In the genomic region with DNA sequence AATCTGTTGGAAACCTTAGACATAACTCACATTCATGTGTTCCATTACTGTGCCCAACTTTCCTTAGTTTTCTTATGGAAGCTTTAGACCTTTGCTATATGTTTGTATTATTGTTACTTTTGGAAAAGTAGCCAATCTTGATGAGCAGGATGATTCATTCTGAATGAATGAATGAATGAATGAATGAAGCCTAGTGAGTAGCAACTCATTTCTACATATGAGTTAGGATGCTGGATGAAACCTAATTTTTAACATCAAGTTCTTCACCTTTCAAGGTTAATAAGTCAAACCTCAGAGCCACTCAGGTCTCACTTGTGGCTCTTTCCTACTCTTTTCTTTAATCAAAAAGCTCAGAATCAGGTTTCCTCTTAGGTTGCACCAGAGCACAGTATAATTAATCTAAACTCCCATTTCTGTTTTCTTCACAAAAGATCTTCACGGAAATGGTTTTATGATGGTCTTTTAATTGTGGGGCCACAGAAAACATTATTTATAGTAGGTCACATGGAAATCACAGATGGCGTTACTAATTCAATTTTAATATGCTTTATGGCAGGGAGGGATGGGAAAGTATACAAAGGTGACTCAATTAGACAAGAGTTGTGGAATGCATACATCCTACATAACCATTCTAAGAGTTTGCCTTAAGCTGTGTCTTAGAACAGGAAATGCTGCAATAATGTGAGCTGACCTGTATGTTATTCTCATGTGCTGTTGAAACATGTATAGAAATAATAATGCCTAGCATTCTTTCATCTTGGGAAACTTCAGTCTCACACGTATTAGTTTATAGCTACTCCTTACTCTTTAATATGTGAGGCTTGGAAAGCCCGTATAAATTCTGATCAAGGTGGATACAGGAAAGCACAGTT, we compare ENCODE assay signal across 19 cellular contexts. TPM values are rescaled to one million over a fixed set of nuclear protein-coding genes. Genes with fewer than 3 reads are reported as not detected.
A peak's percentile ranks its signal among the peaks of the same experiment; 100 is the strongest.
DNase-seq lines count a peak whose midpoint lies in the region; ATAC-seq and TF ChIP-seq lines count a peak whose summit lies in the region.
"Had no signal": no experiment of that assay in that cellular context is flagged by ENCODE, and none has a peak within 500 bp of the region (broad histone marks: within the 10 kb centered on the region; RNA-seq: fewer than 3 reads in every experiment).

No MANE protein-coding gene starts in this region.

- H3K36me3 Mint-ChIP-seq in activated T-cell treated with anti-CD3 and anti-CD28 coated beads, Interleukin-2, amount 50 U/mL, for 24 hours (ENCODE audit: low read depth) = peaks cover 3% of the 10 kb centered on the region
- H3K36me3 Mint-ChIP-seq: natural killer cell had no signal

- H3K36me3 ChIP-seq in smooth muscle cell (ENCODE audit: low read depth) = no peaks in the 10 kb centered on the region
- H3K36me3 ChIP-seq: adrenal gland had no signal

- peaks cover 12% of the 10 kb centered on the region for H3K79me2 ChIP-seq in smooth muscle cell (ENCODE audit: low read depth)

- peak overlapping the region; percentile 65 for H3K27ac ChIP-seq in smooth muscle cell (ENCODE audit: low read depth)
- H3K27ac ChIP-seq: adrenal gland, HL-60, SJSA1 had no signal

- peaks cover 23% of the 10 kb centered on the region for H3K4me1 Mint-ChIP-seq in activated T-cell treated with anti-CD3 and anti-CD28 coated beads, Interleukin-2, amount 50 U/mL, for 24 hours (ENCODE audit: low read depth)

- peaks cover 13% of the 10 kb centered on the region for H3F3A ChIP-seq in smooth muscle cell (ENCODE audit: low read depth)

- no peaks in the 10 kb centered on the region for H3K27me3 Mint-ChIP-seq in activated T-cell treated with anti-CD3 and anti-CD28 coated beads, Interleukin-2, amount 50 U/mL, for 24 hours
- H3K27me3 Mint-ChIP-seq: activated CD4-positive, alpha-beta T cell treated with anti-CD3 and anti-CD28 coated beads, Interleukin-2, amount 10 ng/mL, durations not matched to agents 24 days and 14 days; stimulated activated naive CD8-positive, alpha-beta T cell treated with anti-CD3 and anti-CD28 coated beads, Interleukin-15, amount 100 ng/mL, for 72 hours had no signal

- no peaks in the 10 kb centered on the region for H3K9me3 Mint-ChIP-seq in activated T-cell treated with anti-CD3 and anti-CD28 coated beads, Interleukin-2, amount 50 U/mL, for 24 hours
- H3K9me3 Mint-ChIP-seq: activated CD4-positive, alpha-beta T cell treated with anti-CD3 and anti-CD28 coated beads, Interleukin-2, amount 10 ng/mL, durations not matched to agents 24 days and 14 days; GM23338; natural killer cell; stimulated activated naive CD8-positive, alpha-beta T cell treated with anti-CD3 and anti-CD28 coated beads, Interleukin-15, amount 100 ng/mL, for 72 hours had no signal

- no peaks in the 10 kb centered on the region for H3K27me3 ChIP-seq in smooth muscle cell (ENCODE audit: low read depth)
- H3K27me3 ChIP-seq: adrenal gland, SJSA1 had no signal

- WGBS in smooth muscle cell (ENCODE audit: low lambda C conversion rate) = 86% methylated on average over 4 of the region's 4 CpGs

- intact Hi-C loops in head of caudate nucleus (cut with DNase I) = no loop called here

- no peak overlapping the region for H3K4me3 ChIP-seq in smooth muscle cell
- H3K4me3 ChIP-seq: adrenal gland, GM23338, SJSA1 had no signal

- peak overlapping the region; percentile 44 for H3K27ac Mint-ChIP-seq in activated T-cell treated with anti-CD3 and anti-CD28 coated beads, Interleukin-2, amount 50 U/mL, for 24 hours
- H3K27ac Mint-ChIP-seq: activated CD4-positive, alpha-beta T cell treated with anti-CD3 and anti-CD28 coated beads, Interleukin-2, amount 10 ng/mL, durations not matched to agents 24 days and 14 days; GM23338; natural killer cell had no signal

- no peak for DNase-seq in activated T-cell treated with anti-CD3 and anti-CD28 coated beads, Interleukin-2, amount 50 U/mL, for 24 hours
- DNase-seq in activated T-cell treated with anti-CD3 and anti-CD28 coated beads, Interleukin-2, amount 50 U/mL, for 1 hour = no peak
- DNase-seq in NCI-H460 (ENCODE audit: extremely low read depth, low read depth) (peak; percentile 26), smooth muscle cell (lab: John Stamatoyannopoulos, UW; ENCODE audit: unreplicated experiment) (no peak), head of caudate nucleus (no peak), UCSD-AML1 (lab: John Stamatoyannopoulos, UW; ENCODE audit: unreplicated experiment) (no peak), anterior cingulate cortex (lab: John Stamatoyannopoulos, UW) (no peak)
- DNase-seq: activated CD4-positive, alpha-beta T cell treated with anti-CD3 and anti-CD28 coated beads, Interleukin-2, amount 10 ng/mL, durations not matched to agents 24 days and 14 days; activated T-cell treated with anti-CD3 and anti-CD28 coated beads, Interleukin-2, amount 50 U/mL, for 48 hours; adrenal gland; natural killer cell; NCI-H1417 treated with DMSO at 0.1 percent for 48 hours; NCI-H345; stimulated activated CD4-positive, alpha-beta T cell treated with anti-CD3 and anti-CD28 coated beads, Interleukin-15, amount 100 ng/mL, for 24 hours; stimulated activated naive CD8-positive, alpha-beta T cell treated with anti-CD3 and anti-CD28 coated beads, Interleukin-15, amount 100 ng/mL, for 72 hours had no signal

- no peak overlapping the region for H3K4me2 ChIP-seq in smooth muscle cell
- H3K4me2 ChIP-seq: GM23338 had no signal

- no peak overlapping the region for H2AFZ ChIP-seq in smooth muscle cell (ENCODE audit: low read depth)
- H2AFZ ChIP-seq: GM23338 had no signal

- no peak for TF ChIP-seq CTCF in smooth muscle cell (IDR thresholded peaks at IDR 0.05; ENCODE audit: borderline replicate concordance, insufficient read depth, poor library complexity, severe bottlenecking)

- H3K9me3 ChIP-seq in smooth muscle cell (replicated peaks; ENCODE audit: low read depth) = no peaks in the 10 kb centered on the region
- H3K9me3 ChIP-seq: adrenal gland, SJSA1 had no signal

- no peaks in the 10 kb centered on the region for H4K20me1 ChIP-seq in smooth muscle cell (ENCODE audit: low read depth)

- no peak overlapping the region for H3K4me3 Mint-ChIP-seq in activated T-cell treated with anti-CD3 and anti-CD28 coated beads, Interleukin-2, amount 50 U/mL, for 24 hours
- H3K4me3 Mint-ChIP-seq: activated CD4-positive, alpha-beta T cell treated with anti-CD3 and anti-CD28 coated beads, Interleukin-2, amount 10 ng/mL, durations not matched to agents 24 days and 14 days; GM23338; natural killer cell; stimulated activated naive CD8-positive, alpha-beta T cell treated with anti-CD3 and anti-CD28 coated beads, Interleukin-15, amount 100 ng/mL, for 72 hours had no signal

- peak overlapping the region; percentile 29 for H3K9ac ChIP-seq in smooth muscle cell (ENCODE audit: low read depth)

- peaks cover 13% of the 10 kb centered on the region for H3K4me1 ChIP-seq in smooth muscle cell (ENCODE audit: low read depth)

- ATAC-seq in esophagus mucosa = peak; percentile 82
- ATAC-seq: GM23338; natural killer cell; stimulated activated naive CD8-positive, alpha-beta T cell treated with anti-CD3 and anti-CD28 coated beads, Interleukin-15, amount 100 ng/mL, for 72 hours had no signal

RNA-seq across cellular contexts. Expression of a gene that starts 4.5 kb away (rescaled TPM):
- 46.0 and 54.2 TPM in 2 replicates for total RNA-seq in NCI-H460 (2014; rRNA removed; shearing (Covaris generic))
- polyA plus RNA-seq in NCI-H460 (2014; cell fraction: nucleus; rRNA removed) = 38.2 and 43.4 TPM in 2 replicates
- total RNA-seq in esophagus mucosa = 13.8 TPM
- total RNA-seq in smooth muscle cell = 21.8 and 22.5 TPM in 2 replicates
- 7.7 and 12.4 TPM in 2 replicates for polyA plus RNA-seq in smooth muscle cell

RNA-seq across cellular contexts. Expression of a gene that starts 53.6 kb away (rescaled TPM):
- 29.4 and 34.3 TPM in 2 replicates for total RNA-seq in NCI-H460 (2014; rRNA removed; shearing (Covaris generic))
- 25.5 and 36.2 TPM in 2 replicates for polyA plus RNA-seq in NCI-H460 (2014; cell fraction: nucleus; rRNA removed)
- total RNA-seq in esophagus mucosa (3.1 TPM), smooth muscle cell (1.3 and 2.5 TPM in 2 replicates)
- polyA plus RNA-seq in smooth muscle cell = 0.76 and 0.93 TPM in 2 replicates
